ENCODE assay signal across 24 cellular contexts in genomic region chr17:77608431-77608830, GRCh38.
"Had no signal": no experiment of that assay in that cellular context is flagged by ENCODE, and none has a peak within 500 bp of the region (broad histone marks: within the 10 kb centered on the region; RNA-seq: fewer than 3 reads in every experiment).

No MANE protein-coding gene starts in this region.

- DNase-seq: activated naive CD4-positive, alpha-beta T cell treated with Interleukin-2 at 50 U/mL for 16 hours; amygdala; cerebellar nuclear complex; cortex of kidney; endodermal cell; esophagus squamous epithelium; hypothalamus; left ventricle myocardium superior; mammary epithelial cell; midbrain; right cardiac atrium; stimulated activated CD4-positive, alpha-beta T cell treated with anti-CD3 and anti-CD28 coated beads, Interleukin-12 subunit alpha, Interleukin-12 subunit beta, amount 100 ng/mL, for 4 hours; stimulated activated CD4-positive, alpha-beta T cell treated with anti-CD3 and anti-CD28 coated beads, Interleukin-4, amount 100 ng/mL, for 4 hours; stimulated activated naive CD8-positive, alpha-beta T cell treated with anti-CD3 and anti-CD28 coated beads, Interleukin-15, amount 100 ng/mL, for 72 hours; T1000; transverse colon had no signal

- H3K4me3 Mint-ChIP-seq: endodermal cell; natural killer cell treated with Interleukin-12 subunit alpha and Interleukin-12 subunit beta and Interleukin-15 and Interleukin-18, amount 100 ng/mL, for 72 hours; T-helper 1 cell treated with Interleukin-12 subunit alpha and Interleukin-12 subunit beta and Interleukin-4 antibody, amounts not matched to agents 30 μg/mL and 1 μg/mL, for 36 hours; WTC11 had no signal

- H3K4me1 Mint-ChIP-seq: endodermal cell had no signal

- H3K36me3 Mint-ChIP-seq: natural killer cell treated with Interleukin-12 subunit alpha and Interleukin-12 subunit beta and Interleukin-15 and Interleukin-18, amount 100 ng/mL, for 72 hours; WTC11 had no signal

- H3K36me3 ChIP-seq: esophagus squamous epithelium, gastroesophageal sphincter, suprapubic skin, transverse colon, vagina had no signal

- ATAC-seq: activated T-helper 17 cell treated with anti-CD3 and anti-CD28 coated beads, Interleukin-2, amount 50 U/mL, for 72 hours; gastroesophageal sphincter; left ventricle myocardium superior; natural killer cell treated with Interleukin-12 subunit alpha and Interleukin-12 subunit beta and Interleukin-15 and Interleukin-18, amount 100 ng/mL, for 72 hours; right cardiac atrium; stimulated activated naive CD8-positive, alpha-beta T cell treated with anti-CD3 and anti-CD28 coated beads, Interleukin-15, amount 100 ng/mL, for 72 hours; WTC11 had no signal

- H3K4me3 ChIP-seq: esophagus squamous epithelium, gastroesophageal sphincter, suprapubic skin, transverse colon, vagina had no signal

- H3K27me3 ChIP-seq: gastroesophageal sphincter, transverse colon, vagina had no signal

- H3K9me3 ChIP-seq: esophagus squamous epithelium, gastroesophageal sphincter, suprapubic skin, transverse colon, vagina had no signal

- H3K9me3 Mint-ChIP-seq: activated T-helper 17 cell treated with anti-CD3 and anti-CD28 coated beads, Interleukin-2, amount 50 U/mL, for 72 hours; endodermal cell; natural killer cell treated with Interleukin-12 subunit alpha and Interleukin-12 subunit beta and Interleukin-15 and Interleukin-18, amount 100 ng/mL, for 72 hours; T-helper 1 cell treated with Interleukin-12 subunit alpha and Interleukin-12 subunit beta and Interleukin-4 antibody, amounts not matched to agents 30 μg/mL and 1 μg/mL, for 36 hours; WTC11 had no signal

- H3K27me3 Mint-ChIP-seq: activated T-helper 17 cell treated with anti-CD3 and anti-CD28 coated beads, Interleukin-2, amount 50 U/mL, for 72 hours; natural killer cell treated with Interleukin-12 subunit alpha and Interleukin-12 subunit beta and Interleukin-15 and Interleukin-18, amount 100 ng/mL, for 72 hours; stimulated activated naive CD8-positive, alpha-beta T cell treated with anti-CD3 and anti-CD28 coated beads, Interleukin-15, amount 100 ng/mL, for 72 hours had no signal

- H3K4me1 ChIP-seq: parathyroid adenoma had no signal

- H3K27ac Mint-ChIP-seq: endodermal cell, WTC11 had no signal
